ENCODE assay signal across 29 cellular contexts in genomic region chr4:60155088-60155487, GRCh38.
"Had no signal": no experiment of that assay in that cellular context is flagged by ENCODE, and none has a peak within 500 bp of the region (broad histone marks: within the 10 kb centered on the region; RNA-seq: fewer than 3 reads in every experiment).

No MANE protein-coding gene starts in this region.

- H3K4me3 ChIP-seq: colonic mucosa, coronary artery, dorsolateral prefrontal cortex, esophagus muscularis mucosa, esophagus squamous epithelium, gastrocnemius medialis, gastroesophageal sphincter, heart left ventricle, heart right ventricle, hepatocyte had no signal

- H3K27me3 ChIP-seq: colonic mucosa, esophagus muscularis mucosa, esophagus squamous epithelium, gastrocnemius medialis, gastroesophageal sphincter, heart left ventricle, heart right ventricle, hepatocyte had no signal

- ATAC-seq: effector memory CD8-positive, alpha-beta T cell; esophagus mucosa; gastrocnemius medialis; gastroesophageal sphincter; heart left ventricle; heart right ventricle had no signal

- H2AFZ ChIP-seq: hepatocyte had no signal

- DNase-seq: colonic mucosa; cortex of kidney; dermis blood vessel endothelial cell; dorsolateral prefrontal cortex; effector CD4-positive, alpha-beta T cell; effector CD8-positive, alpha-beta T cell; effector memory CD4-positive, alpha-beta T cell; effector memory CD8-positive, alpha-beta T cell; endodermal cell; erythroblast; esophagus squamous epithelium; foreskin fibroblast; foreskin melanocyte; gastrocnemius medialis; glutamatergic neuron; head of caudate nucleus; heart left ventricle; heart right ventricle had no signal

- FAIRE-seq: colon, endometrium, endothelial cell of umbilical vein, frontal cortex had no signal

- H3K27ac Mint-ChIP-seq: dendritic cell treated with granulocyte-macrophage colony-stimulating factor and Interleukin-4, amounts not matched to agents 40 ng/mL and 50 ng/mL, for 4 days; effector memory CD8-positive, alpha-beta T cell; endodermal cell had no signal

- H3K4me1 Mint-ChIP-seq: endodermal cell had no signal

- H3K4me2 ChIP-seq: hepatocyte had no signal

- H3K4me1 ChIP-seq: colonic mucosa, esophagus muscularis mucosa, gastrocnemius medialis, gastroesophageal sphincter, heart left ventricle, heart right ventricle had no signal

- H3K9me3 ChIP-seq: colonic mucosa, gastrocnemius medialis had no signal

- H3K27me3 Mint-ChIP-seq: dendritic cell treated with granulocyte-macrophage colony-stimulating factor and Interleukin-4, amounts not matched to agents 40 ng/mL and 50 ng/mL, for 4 days; effector memory CD8-positive, alpha-beta T cell had no signal

- H3K27ac ChIP-seq: colonic mucosa, coronary artery, dorsolateral prefrontal cortex, epithelial cell of prostate, esophagus muscularis mucosa, esophagus squamous epithelium, gastrocnemius medialis, gastroesophageal sphincter, heart left ventricle, heart right ventricle, hepatocyte had no signal

- H3K36me3 ChIP-seq: colonic mucosa, esophagus muscularis mucosa, esophagus squamous epithelium, gastrocnemius medialis, gastroesophageal sphincter, heart left ventricle, heart right ventricle had no signal

- H3K79me2 ChIP-seq: hepatocyte had no signal

- H3K4me3 Mint-ChIP-seq: dendritic cell treated with granulocyte-macrophage colony-stimulating factor and Interleukin-4, amounts not matched to agents 40 ng/mL and 50 ng/mL, for 4 days; effector memory CD8-positive, alpha-beta T cell; endodermal cell had no signal
